8 cellular contexts compared by ENCODE assay signal in genomic region chrX:49268702-49269009, GRCh38. TPM values are rescaled to one million over a fixed set of nuclear protein-coding genes. Genes with fewer than 3 reads are reported as not detected.
DNase-seq lines count a peak whose midpoint lies in the region; ATAC-seq, FAIRE-seq and TF ChIP-seq lines count a peak whose summit lies in the region.

No MANE protein-coding gene starts in this region.

- no peak for DNase-seq in CD8-positive, alpha-beta T cell
- DNase-seq in PC-9 (no peak), endothelial cell of umbilical vein (ENCODE audit: low read depth, low spot score) (no peak), osteocyte (ENCODE audit: extremely low spot score, unreplicated experiment) (no peak), OCI-M2 (lab: John Stamatoyannopoulos, UW; ENCODE audit: unreplicated experiment) (no peak), H4 (ENCODE audit: low spot score) (no peak), NCI-H774 (lab: John Stamatoyannopoulos, UW) (no peak)

- H3K4me2 ChIP-seq in PC-9 (peak overlapping the region; percentile 63), endothelial cell of umbilical vein (ENCODE audit: insufficient read depth, low read length) (peak overlapping the region; percentile 60)

- peak overlapping the region; percentile 67; the same call in 1 of the 2 replicates for H2AFZ ChIP-seq in PC-9
- peak overlapping the region; percentile 70 for H2AFZ ChIP-seq in endothelial cell of umbilical vein (ENCODE audit: low read depth, low read length)

- H3K79me2 ChIP-seq in PC-9 (ENCODE audit: low read depth) (no peaks in the 10 kb centered on the region), endothelial cell of umbilical vein (ENCODE audit: control insufficient read depth, insufficient read depth, low read length) (peaks cover 17% of the 10 kb centered on the region)

- H3K9me2 ChIP-seq in PC-9 (ENCODE audit: insufficient read depth) = no peaks in the 10 kb centered on the region

- H3K27me3 ChIP-seq in CD8-positive, alpha-beta T cell (ENCODE audit: insufficient read depth, low read length) = no peaks in the 10 kb centered on the region
- H3K27me3 ChIP-seq in PC-9 (ENCODE audit: insufficient read depth, low read depth) (no peaks in the 10 kb centered on the region), endothelial cell of umbilical vein (ENCODE audit: control insufficient read depth in 2 of 2, insufficient read depth in 2 of 2, low read length in 2 of 2) (no peaks in the 10 kb centered on the region)

- POLR2A ChIA-PET in CD8-positive, alpha-beta T cell (lab: Charles Lee) = interaction anchor here (0.7 to 1.4 kb wide), 9 partner anchors 7 to 113 kb away, joined by 3 to 8 read pairs (median 4); partner anchors contain the start of gene CCDC22
- POLR2A ChIA-PET in PC-9 (lab: Charles Lee; ENCODE audit: unreplicated experiment) (interaction anchor here (0.6 to 1.3 kb wide), 4 partner anchors 38 to 79 kb away, joined by 3 to 14 read pairs (median 4); no protein-coding TSS in a partner anchor), endothelial cell of umbilical vein (lab: Charles Lee) (interaction anchor here (0.7 to 0.9 kb wide), 2 partner anchors 33 to 78 kb away, joined by 5 to 6 read pairs; partner anchors contain the start of gene CCDC22)

- peaks cover 47% of the 10 kb centered on the region for H3K4me1 Mint-ChIP-seq in CD8-positive, alpha-beta T cell (ENCODE audit: low read depth)
- H3K4me1 Mint-ChIP-seq in osteocyte (ENCODE audit: unreplicated experiment) = peaks cover 16% of the 10 kb centered on the region

- H3K27me3 Mint-ChIP-seq in CD8-positive, alpha-beta T cell (ENCODE audit: low read depth) = no peaks in the 10 kb centered on the region
- peaks cover 4% of the 10 kb centered on the region for H3K27me3 Mint-ChIP-seq in osteocyte (ENCODE audit: unreplicated experiment)

- no peak for ATAC-seq in CD8-positive, alpha-beta T cell
- ATAC-seq in HG02759 (IDR thresholded peaks at IDR 0.05; ENCODE audit: unreplicated experiment) = no peak

- TF ChIP-seq POLR2A in endothelial cell of umbilical vein (IDR thresholded peaks at IDR 0.05; ENCODE audit: low read depth, low read length) = no peak

- H3K9me3 ChIP-seq in CD8-positive, alpha-beta T cell (ENCODE audit: low read length) = no peaks in the 10 kb centered on the region
- no peaks in the 10 kb centered on the region for H3K9me3 ChIP-seq in PC-9 (ENCODE audit: insufficient read depth, low read depth)
- no peaks in the 10 kb centered on the region for H3K9me3 ChIP-seq in endothelial cell of umbilical vein (replicated peaks; ENCODE audit: control insufficient read depth, insufficient read depth, low read length)

- no peak for TF ChIP-seq CTCF in CD8-positive, alpha-beta T cell (IDR thresholded peaks at IDR 0.05)
- TF ChIP-seq CTCF in PC-9 (conservative IDR thresholded peaks at IDR 0.05) = no peak
- no peak for TF ChIP-seq CTCF in endothelial cell of umbilical vein (IDR thresholded peaks at IDR 0.05; ENCODE audit: extremely low read depth in 1 of 2, insufficient read depth in 1 of 2, low read depth in 1 of 2, low read length in 2 of 2)
- no peak for TF ChIP-seq CTCF in osteocyte (IDR thresholded peaks at IDR 0.05)

- no peak for FAIRE-seq in endothelial cell of umbilical vein (lab: Jason Lieb, UNC)

- H3K4me1 ChIP-seq in CD8-positive, alpha-beta T cell (ENCODE audit: insufficient read depth, low read length) = peaks cover 39% of the 10 kb centered on the region
- H3K4me1 ChIP-seq in PC-9 (replicated peaks; ENCODE audit: insufficient read depth) (peaks cover 6% of the 10 kb centered on the region; the same call in 1 of the 2 replicates), endothelial cell of umbilical vein (ENCODE audit: control insufficient read depth, extremely low read depth, insufficient read depth, low read length) (no peaks in the 10 kb centered on the region)

- intact Hi-C loops in CD8-positive, alpha-beta T cell (cut with DNase I, micrococcal nuclease) = loop anchor here (1.0 to 10.0 kb wide), 10 partner anchors 33 to 1434 kb away; partner anchors contain the start of genes CCDC22 (in 1 of the 2), GPKOW (in 1 of the 2), HDAC6 (in 1 of the 2) and SYP (in 1 of the 2)
- intact Hi-C loops in PC-9 (cut with micrococcal nuclease; ENCODE audit: unreplicated experiment) = loop anchor here (2.0 kb wide), 1 partner anchor 78 kb away; no protein-coding TSS in a partner anchor
- intact Hi-C loops in endothelial cell of umbilical vein (cut with micrococcal nuclease) = loop anchor here (1.0 to 10.0 kb wide), 4 partner anchors 77 to 1611 kb away; partner anchors contain the start of genes GPKOW, PQBP1, TIMM17B and UXT

- H3K9me3 Mint-ChIP-seq in CD8-positive, alpha-beta T cell = no peaks in the 10 kb centered on the region
- H3K9me3 Mint-ChIP-seq in osteocyte (ENCODE audit: unreplicated experiment) = no peaks in the 10 kb centered on the region

- no peaks in the 10 kb centered on the region for H3F3A ChIP-seq in PC-9 (ENCODE audit: insufficient read depth, low read depth)

- H3K9me1 ChIP-seq in endothelial cell of umbilical vein (replicated peaks; ENCODE audit: control insufficient read depth, extremely low read depth, insufficient read depth, low read length) = no peaks in the 10 kb centered on the region

- peaks cover 8% of the 10 kb centered on the region for H3K36me3 Mint-ChIP-seq in CD8-positive, alpha-beta T cell
- H3K36me3 Mint-ChIP-seq in osteocyte (ENCODE audit: unreplicated experiment) = no peaks in the 10 kb centered on the region

- peak overlapping the region; percentile 52 for H3K4me3 ChIP-seq in CD8-positive, alpha-beta T cell (ENCODE audit: low read depth, low read length)
- H3K4me3 ChIP-seq in PC-9 (peak overlapping the region; percentile 50; the same call in 1 of the 2 replicates), endothelial cell of umbilical vein (replicated peaks in 1 of 3; ENCODE audit: insufficient read depth in 1 of 3, low read depth in 1 of 3, low read length in 3 of 3) (peak overlapping the region in 2 of 3 experiments; percentile 38 to 46)

- H4K20me1 ChIP-seq in PC-9 (ENCODE audit: insufficient read depth) (no peaks in the 10 kb centered on the region), endothelial cell of umbilical vein (replicated peaks; ENCODE audit: control insufficient read depth, extremely low read depth, insufficient read depth, low read length) (no peaks in the 10 kb centered on the region)

- peak overlapping the region; percentile 100 for H3K27ac Mint-ChIP-seq in CD8-positive, alpha-beta T cell
- H3K27ac Mint-ChIP-seq in osteocyte (ENCODE audit: unreplicated experiment) = peak overlapping the region; percentile 94

- H3K9ac ChIP-seq in endothelial cell of umbilical vein (replicated peaks; ENCODE audit: extremely low read depth, insufficient read depth, low read length) = peak overlapping the region; percentile 48

- no peaks in the 10 kb centered on the region for H3K36me3 ChIP-seq in CD8-positive, alpha-beta T cell (ENCODE audit: insufficient read depth, low read length)
- no peaks in the 10 kb centered on the region for H3K36me3 ChIP-seq in PC-9 (ENCODE audit: low read depth)
- no peaks in the 10 kb centered on the region for H3K36me3 ChIP-seq in endothelial cell of umbilical vein (ENCODE audit: control insufficient read depth in 2 of 2, extremely low read depth in 1 of 2, insufficient read depth in 2 of 2, low read length in 2 of 2)

- H3K4me3 Mint-ChIP-seq in CD8-positive, alpha-beta T cell = peak overlapping the region; percentile 94
- H3K4me3 Mint-ChIP-seq in osteocyte (ENCODE audit: unreplicated experiment) = peak overlapping the region; percentile 90

- dilution Hi-C loops in endothelial cell of umbilical vein (cut with MboI; ENCODE audit: extremely low pct_ligation_motif_present, low sequenced_read_pairs) = no loop called here

- CTCF ChIA-PET in CD8-positive, alpha-beta T cell (lab: Charles Lee) = interaction anchor here (0.7 to 0.9 kb wide), 3 partner anchors 40 to 77 kb away, joined by 3 read pairs; no protein-coding TSS in a partner anchor
- CTCF ChIA-PET in PC-9 (lab: Charles Lee) = interaction anchor here (0.5 kb wide), 1 partner anchor 130 kb away, joined by 4 read pairs; no protein-coding TSS in a partner anchor
- CTCF ChIA-PET in endothelial cell of umbilical vein (lab: Charles Lee) = interaction anchor here (2.0 kb wide), 1 partner anchor 76 kb away, joined by 12 read pairs; no protein-coding TSS in a partner anchor

- BruUV-seq in PC-9 (replicated peaks; lab: Mats Ljungman, UMichigan) = TSS peak; percentile 98
- TSS peak; percentile 73 for BruUV-seq in endothelial cell of umbilical vein (replicated peaks; lab: Mats Ljungman, UMichigan)

- H3K27ac ChIP-seq in CD8-positive, alpha-beta T cell (ENCODE audit: low read depth, low read length) = peak overlapping the region; percentile 100
- no peak overlapping the region for H3K27ac ChIP-seq in PC-9
- H3K27ac ChIP-seq in endothelial cell of umbilical vein (ENCODE audit: insufficient read depth, low read depth, low read length) = peak overlapping the region; percentile 80

RNA-seq across cellular contexts. Expression of gene PPP1R3F, which starts 0.9 kb away (rescaled TPM):
- 1 to 10 TPM; 4.8 to 6.1 TPM for total RNA-seq in CD8-positive, alpha-beta T cell
- 3.6 and 5.2 TPM in 2 replicates for total RNA-seq in PC-9 (2021)
- total RNA-seq in endothelial cell of umbilical vein = 2.1 and 2.5 TPM in 2 replicates
- polyA plus RNA-seq in endothelial cell of umbilical vein = 1.5 and 1.6 TPM in 2 replicates
- polyA plus RNA-seq in endothelial cell of umbilical vein (2011; cell fraction: cytosol; rRNA removed) = 1.6 and 1.8 TPM in 2 replicates
- polyA plus RNA-seq in endothelial cell of umbilical vein (2011; cell fraction: nucleus; rRNA removed) = 2.2 and 3.0 TPM in 2 replicates
- polyA plus RNA-seq in endothelial cell of umbilical vein (2012) = 1.1 and 1.7 TPM in 2 replicates
- 0.70 and 1.6 TPM in 2 replicates for polyA minus RNA-seq in endothelial cell of umbilical vein
- polyA minus RNA-seq in endothelial cell of umbilical vein (2011; cell fraction: cytosol; rRNA and poly(A)+ RNA removed) = 0.92 TPM
- 1.4 and 1.6 TPM in 2 replicates for polyA minus RNA-seq in endothelial cell of umbilical vein (2011; cell fraction: nucleus; rRNA and poly(A)+ RNA removed)
- total RNA-seq in osteocyte = 9.0 and 9.2 TPM in 2 replicates
- total RNA-seq in H4 (2014; rRNA removed; shearing (Covaris generic)) = 8.2 and 10.5 TPM in 2 replicates

RNA-seq across cellular contexts. Expression of gene FOXP3, which starts 4.1 kb away (rescaled TPM):
- total RNA-seq in CD8-positive, alpha-beta T cell = under 1 TPM; 0.67 to 0.71 TPM
- total RNA-seq in PC-9 (2021) (not detected in 2 replicates), endothelial cell of umbilical vein (not detected in 2 replicates), osteocyte (0.13 TPM in 1 of 2 replicates, not detected in the other)
- 0.06 and 0.08 TPM in 2 replicates for polyA plus RNA-seq in endothelial cell of umbilical vein
- 0.03 and 0.08 TPM in 2 replicates for polyA plus RNA-seq in endothelial cell of umbilical vein (2011; cell fraction: cytosol; rRNA removed)
- polyA plus RNA-seq in endothelial cell of umbilical vein (2011; cell fraction: nucleus; rRNA removed) = not detected in 2 replicates
- 0.14 and 0.19 TPM in 2 replicates for polyA plus RNA-seq in endothelial cell of umbilical vein (2012)
- not detected in 2 replicates for polyA minus RNA-seq in endothelial cell of umbilical vein
- not detected for polyA minus RNA-seq in endothelial cell of umbilical vein (2011; cell fraction: cytosol; rRNA and poly(A)+ RNA removed)
- polyA minus RNA-seq in endothelial cell of umbilical vein (2011; cell fraction: nucleus; rRNA and poly(A)+ RNA removed) = not detected in 2 replicates
- total RNA-seq in H4 (2014; rRNA removed; shearing (Covaris generic)) = not detected in 2 replicates

RNA-seq across cellular contexts. Expression of gene CCDC22, which starts 33.4 kb away (rescaled TPM):
- total RNA-seq in CD8-positive, alpha-beta T cell = 10 to 100 TPM; 13.9 to 15.0 TPM
- total RNA-seq in PC-9 (2021) (8.6 and 9.2 TPM in 2 replicates), endothelial cell of umbilical vein (13.2 and 14.8 TPM in 2 replicates), osteocyte (14.1 and 14.3 TPM in 2 replicates)
- polyA plus RNA-seq in endothelial cell of umbilical vein = 19.2 and 21.5 TPM in 2 replicates
- 10.2 and 12.1 TPM in 2 replicates for polyA plus RNA-seq in endothelial cell of umbilical vein (2011; cell fraction: cytosol; rRNA removed)
- polyA plus RNA-seq in endothelial cell of umbilical vein (2011; cell fraction: nucleus; rRNA removed) = 15.0 and 17.3 TPM in 2 replicates
- 11.7 and 14.1 TPM in 2 replicates for polyA plus RNA-seq in endothelial cell of umbilical vein (2012)
- polyA minus RNA-seq in endothelial cell of umbilical vein = 11.2 and 16.8 TPM in 2 replicates
- 15.4 TPM for polyA minus RNA-seq in endothelial cell of umbilical vein (2011; cell fraction: cytosol; rRNA and poly(A)+ RNA removed)
- polyA minus RNA-seq in endothelial cell of umbilical vein (2011; cell fraction: nucleus; rRNA and poly(A)+ RNA removed) = 3.1 and 5.8 TPM in 2 replicates
- total RNA-seq in H4 (2014; rRNA removed; shearing (Covaris generic)) = 9.2 and 11.3 TPM in 2 replicates

RNA-seq across cellular contexts. Expression of gene GAGE10, which starts 34.8 kb away (rescaled TPM):
- not detected for total RNA-seq in CD8-positive, alpha-beta T cell
- total RNA-seq in PC-9 (2021) (not detected in 2 replicates), endothelial cell of umbilical vein (not detected in 2 replicates), osteocyte (not detected in 2 replicates)
- polyA plus RNA-seq in endothelial cell of umbilical vein = not detected in 2 replicates
- polyA plus RNA-seq in endothelial cell of umbilical vein (2011; cell fraction: cytosol; rRNA removed) = not detected in 2 replicates
- not detected in 2 replicates for polyA plus RNA-seq in endothelial cell of umbilical vein (2011; cell fraction: nucleus; rRNA removed)
- not detected in 2 replicates for polyA plus RNA-seq in endothelial cell of umbilical vein (2012)
- polyA minus RNA-seq in endothelial cell of umbilical vein = 0.93 TPM in 1 of 2 replicates, not detected in the other
- polyA minus RNA-seq in endothelial cell of umbilical vein (2011; cell fraction: cytosol; rRNA and poly(A)+ RNA removed) = not detected
- polyA minus RNA-seq in endothelial cell of umbilical vein (2011; cell fraction: nucleus; rRNA and poly(A)+ RNA removed) = not detected in 2 replicates
- total RNA-seq in H4 (2014; rRNA removed; shearing (Covaris generic)) = not detected in 2 replicates

RNA-seq across cellular contexts. Expression of gene CACNA1F, which starts 35.5 kb away (rescaled TPM):
- total RNA-seq in CD8-positive, alpha-beta T cell = under 1 TPM; 0.84 to 0.86 TPM
- total RNA-seq in PC-9 (2021) (not detected in 2 replicates), endothelial cell of umbilical vein (not detected in 2 replicates), osteocyte (not detected in 2 replicates)
- not detected in 2 replicates for polyA plus RNA-seq in endothelial cell of umbilical vein
- polyA plus RNA-seq in endothelial cell of umbilical vein (2011; cell fraction: cytosol; rRNA removed) = not detected in 2 replicates
- polyA plus RNA-seq in endothelial cell of umbilical vein (2011; cell fraction: nucleus; rRNA removed) = not detected in 2 replicates
- not detected in 2 replicates for polyA plus RNA-seq in endothelial cell of umbilical vein (2012)
- polyA minus RNA-seq in endothelial cell of umbilical vein = not detected in 2 replicates
- polyA minus RNA-seq in endothelial cell of umbilical vein (2011; cell fraction: cytosol; rRNA and poly(A)+ RNA removed) = not detected
- not detected in 2 replicates for polyA minus RNA-seq in endothelial cell of umbilical vein (2011; cell fraction: nucleus; rRNA and poly(A)+ RNA removed)
- not detected in 2 replicates for total RNA-seq in H4 (2014; rRNA removed; shearing (Covaris generic))
